Comparison of ENCODE assay signal across 9 cellular contexts in the genomic region with DNA sequence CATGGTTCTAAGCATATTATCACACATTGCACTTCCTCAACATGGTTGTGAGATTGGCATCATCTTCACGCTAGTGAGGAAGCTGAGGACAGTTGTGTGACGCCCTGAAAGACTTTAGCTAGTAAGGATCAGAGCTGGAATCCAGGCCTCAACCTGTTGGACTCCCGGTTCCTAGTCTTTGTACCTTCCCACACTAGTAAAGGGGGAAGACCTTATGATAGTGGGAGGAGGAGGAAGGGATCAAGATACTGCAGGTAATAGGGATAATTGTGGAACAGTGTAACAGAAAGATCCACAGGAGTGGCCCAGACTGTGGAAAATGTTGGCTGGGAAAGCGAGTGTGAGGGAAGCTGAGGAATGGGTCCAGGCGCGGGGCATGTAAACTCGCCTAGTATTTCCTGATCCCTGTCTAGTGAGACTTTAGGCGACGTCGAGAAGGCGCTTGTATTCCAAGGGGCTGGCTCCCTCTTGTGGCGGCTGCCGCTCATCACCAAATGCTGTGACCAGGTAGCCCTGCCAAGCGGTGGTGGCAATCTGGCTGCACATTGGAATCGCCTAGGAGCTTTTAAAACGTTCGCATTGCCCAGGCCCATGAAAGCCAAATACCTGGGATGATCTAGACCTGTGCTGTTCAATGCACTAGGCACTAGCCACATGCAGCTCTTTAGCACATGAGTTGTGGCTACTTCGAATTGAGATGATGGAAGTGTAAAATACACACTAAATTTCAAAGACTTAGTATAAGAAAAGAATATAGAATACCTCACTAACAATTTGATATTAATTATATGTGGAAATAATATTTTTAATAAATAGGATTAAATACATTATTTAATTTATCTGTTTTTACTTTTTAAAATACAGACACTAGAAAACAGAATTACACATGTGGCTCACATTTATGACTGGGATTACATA. TPM values are rescaled to one million over a fixed set of nuclear protein-coding genes. Genes with fewer than 3 reads are reported as not detected.
A peak's percentile ranks its signal among the peaks of the same experiment; 100 is the strongest.
DNase-seq lines count a peak whose midpoint lies in the region; ATAC-seq and TF ChIP-seq lines count a peak whose summit lies in the region.
"Had no signal": no experiment of that assay in that cellular context is flagged by ENCODE, and none has a peak within 500 bp of the region (broad histone marks: within the 10 kb centered on the region; RNA-seq: fewer than 3 reads in every experiment).

No MANE protein-coding gene starts in this region.

- H3K4me1 ChIP-seq in CD4-positive, alpha-beta memory T cell (ENCODE audit: insufficient read depth, low read length): no peaks in the 10 kb centered on the region

- no peaks in the 10 kb centered on the region for H3K9me3 ChIP-seq in CD4-positive, alpha-beta memory T cell (ENCODE audit: control insufficient read depth in 1 of 2, low read length in 2 of 2)

- POLR2A ChIA-PET in CD4-positive, alpha-beta memory T cell (lab: Charles Lee; ENCODE audit: partially characterized antibody): no interaction called here
- POLR2A ChIA-PET in activated CD4-positive, alpha-beta memory T cell treated with anti-CD3 and anti-CD28 coated beads for 36 hours (lab: Charles Lee): no interaction called here

- no peaks in the 10 kb centered on the region for H3K36me3 Mint-ChIP-seq in CD4-positive, alpha-beta memory T cell
- H3K36me3 Mint-ChIP-seq in activated CD4-positive, alpha-beta memory T cell treated with anti-CD3 and anti-CD28 coated beads for 36 hours: no peaks in the 10 kb centered on the region
- H3K36me3 Mint-ChIP-seq in endothelial cell (ENCODE audit: low read depth, unreplicated experiment): no peaks in the 10 kb centered on the region

- H3K27me3 ChIP-seq in CD4-positive, alpha-beta memory T cell (ENCODE audit: insufficient read depth, low read length): no peaks in the 10 kb centered on the region

- peak; percentile 80 for TF ChIP-seq CTCF in endothelial cell (IDR thresholded peaks at IDR 0.05; ENCODE audit: unreplicated experiment)

- H3K27me3 Mint-ChIP-seq in CD4-positive, alpha-beta memory T cell: peaks cover 7 to 8% of the 10 kb centered on the region in 2 donors
- H3K27me3 Mint-ChIP-seq in activated CD4-positive, alpha-beta memory T cell treated with anti-CD3 and anti-CD28 coated beads for 36 hours: peaks cover 12% of the 10 kb centered on the region
- H3K27me3 Mint-ChIP-seq in endothelial cell (ENCODE audit: unreplicated experiment): no peaks in the 10 kb centered on the region

- H3K27ac Mint-ChIP-seq in CD4-positive, alpha-beta memory T cell: no peak overlapping the region
- no peak overlapping the region for H3K27ac Mint-ChIP-seq in activated CD4-positive, alpha-beta memory T cell treated with anti-CD3 and anti-CD28 coated beads for 36 hours
- no peak overlapping the region for H3K27ac Mint-ChIP-seq in endothelial cell (ENCODE audit: unreplicated experiment)

- peaks cover 0 to 2% (median under 1%) of the 10 kb centered on the region in 4 donors for H3K4me1 Mint-ChIP-seq in CD4-positive, alpha-beta memory T cell
- H3K4me1 Mint-ChIP-seq in activated CD4-positive, alpha-beta memory T cell treated with anti-CD3 and anti-CD28 coated beads for 36 hours (ENCODE audit: low read depth): no peaks in the 10 kb centered on the region
- H3K4me1 Mint-ChIP-seq in endothelial cell (ENCODE audit: unreplicated experiment): peaks cover 2% of the 10 kb centered on the region

- peaks cover 0 to 3% (median 0%) of the 10 kb centered on the region in 8 donors for H3K9me3 Mint-ChIP-seq in CD4-positive, alpha-beta memory T cell
- H3K9me3 Mint-ChIP-seq in activated CD4-positive, alpha-beta memory T cell treated with anti-CD3 and anti-CD28 coated beads for 36 hours: no peaks in the 10 kb centered on the region
- H3K9me3 Mint-ChIP-seq in endothelial cell (ENCODE audit: unreplicated experiment): no peaks in the 10 kb centered on the region

- H3K4me3 ChIP-seq in CD4-positive, alpha-beta memory T cell (ENCODE audit: low read length in 2 of 2): no peak overlapping the region

- H3K36me3 ChIP-seq in CD4-positive, alpha-beta memory T cell (ENCODE audit: insufficient read depth, low read length): no peaks in the 10 kb centered on the region

- DNase-seq in CD4-positive, alpha-beta memory T cell: peak in 4 of 5 donors; percentile 13 to 22 (median 18)
- DNase-seq in NCI-H748 (lab: John Stamatoyannopoulos, UW; ENCODE audit: unreplicated experiment) (peak; percentile 72), endothelial cell (ENCODE audit: low spot score) (peak; percentile 90), midbrain (lab: John Stamatoyannopoulos, UW) (peak; percentile 65)
- peak; percentile 75 for DNase-seq in activated CD4-positive, alpha-beta memory T cell treated with anti-CD3 and anti-CD28 coated beads for 36 hours
- DNase-seq in stimulated activated CD8-positive, alpha-beta memory T cell treated with anti-CD3 and anti-CD28 coated beads, Interleukin-7, amount 100 ng/mL, for 48 hours (ENCODE audit: extremely low read depth in 1 of 2, low read depth in 1 of 2): peak; percentile 29 to 34

- H3K27ac ChIP-seq in CD4-positive, alpha-beta memory T cell (ENCODE audit: low read depth, low read length): no peak overlapping the region

- ATAC-seq in GM19397 (IDR thresholded peaks at IDR 0.05; ENCODE audit: unreplicated experiment) (peak; percentile 92), HG03460 (IDR thresholded peaks at IDR 0.05; ENCODE audit: unreplicated experiment) (peak; percentile 94)

- CTCF ChIA-PET in CD4-positive, alpha-beta memory T cell (lab: Charles Lee; ENCODE audit: partially characterized antibody): interaction anchor here (1.0 to 2.6 kb wide), 8 partner anchors 10 to 1895 kb away, joined by 3 to 9 read pairs (median 4); no protein-coding TSS in a partner anchor
- CTCF ChIA-PET in activated CD4-positive, alpha-beta memory T cell treated with anti-CD3 and anti-CD28 coated beads for 36 hours (lab: Charles Lee): interaction anchor here (0.6 to 1.9 kb wide), 11 partner anchors 9 to 939 kb away, joined by 3 to 5 read pairs (median 3); partner anchors contain the start of gene DZIP1L

- H3K4me3 Mint-ChIP-seq in CD4-positive, alpha-beta memory T cell: no peak overlapping the region
- H3K4me3 Mint-ChIP-seq in activated CD4-positive, alpha-beta memory T cell treated with anti-CD3 and anti-CD28 coated beads for 36 hours: no peak overlapping the region
- no peak overlapping the region for H3K4me3 Mint-ChIP-seq in endothelial cell (ENCODE audit: unreplicated experiment)

- intact Hi-C loops in CD4-positive, alpha-beta memory T cell (cut with micrococcal nuclease): no loop called here
- intact Hi-C loops in activated CD4-positive, alpha-beta memory T cell treated with anti-CD3 and anti-CD28 coated beads for 36 hours (cut with micrococcal nuclease): loop anchor here (1.0 kb wide), 1 partner anchor 866 kb away; no protein-coding TSS in a partner anchor

RNA-seq across cellular contexts. Expression of gene CLDN18, which starts 38.8 kb away (rescaled TPM):
- not detected for total RNA-seq in CD4-positive, alpha-beta memory T cell
- not detected for polyA plus RNA-seq in CD4-positive, alpha-beta memory T cell
- not detected for total RNA-seq in activated CD4-positive, alpha-beta memory T cell treated with anti-CD3 and anti-CD28 coated beads for 36 hours
- not detected for total RNA-seq in endothelial cell (ENCODE audit: unreplicated experiment)
- total RNA-seq: T-helper 1 cell treated with Interleukin-12 subunit alpha and Interleukin-12 subunit beta and Interleukin-4 antibody, amounts not matched to agents 30 ng/mL and 1 ng/mL, for 36 hours had no signal

Comparison
In these comparisons a context has a peak if more than half of its experiments do, and no peak if none do; other contexts are left out.
1. DNase-seq: peak in every context shown above with its lines; median percentile 90 in endothelial cell; 75 in activated CD4-positive, alpha-beta memory T cell treated with anti-CD3 and anti-CD28 coated beads for 36 hours; 72 in NCI-H748; 65 in midbrain; 32 in stimulated activated CD8-positive, alpha-beta memory T cell treated with anti-CD3 and anti-CD28 coated beads, Interleukin-7, amount 100 ng/mL, for 48 hours; 18 in CD4-positive, alpha-beta memory T cell.